18 cellular contexts compared by ENCODE assay signal in the genomic region with DNA sequence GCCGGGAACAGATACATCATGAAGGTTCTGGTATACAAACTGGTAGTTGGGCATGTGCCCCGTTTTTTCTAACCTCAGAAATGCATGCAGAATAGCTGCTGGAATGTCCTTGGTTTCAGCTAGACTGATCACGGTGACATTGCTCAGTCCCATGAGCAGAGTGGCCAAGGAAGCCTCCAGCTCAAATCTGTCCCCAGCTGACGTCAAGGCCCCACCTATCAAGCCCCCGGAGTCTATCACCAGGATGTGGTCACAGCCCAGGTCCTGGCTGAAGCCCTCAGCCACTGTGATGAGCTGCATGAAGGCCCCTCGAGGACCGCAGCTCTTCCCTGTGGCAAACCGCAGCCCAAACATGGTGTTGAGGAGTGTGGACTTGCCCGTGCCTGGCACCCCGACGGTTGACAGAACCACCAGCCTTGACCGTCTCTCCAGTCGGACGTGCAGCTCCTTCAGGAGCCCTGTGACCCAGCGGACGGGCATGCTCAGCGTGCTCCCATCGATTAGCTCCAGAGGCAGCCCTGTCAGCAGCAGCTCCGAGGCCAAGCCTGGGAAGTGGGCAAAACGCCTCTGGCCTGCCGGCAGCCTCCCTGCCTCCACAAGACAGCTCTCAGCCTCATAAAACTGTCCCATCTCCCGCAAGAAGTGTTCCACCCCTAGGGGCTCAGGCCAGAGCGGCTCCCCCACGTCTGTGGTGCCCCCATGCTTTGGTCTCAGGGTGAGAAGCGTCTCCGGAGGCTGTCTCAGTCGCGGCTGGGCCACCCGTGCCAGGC. TPM values are rescaled to one million over a fixed set of nuclear protein-coding genes. Genes with fewer than 3 reads are reported as not detected.
DNase-seq lines count a peak whose midpoint lies in the region; ATAC-seq and TF ChIP-seq lines count a peak whose summit lies in the region.
"Had no signal": no experiment of that assay in that cellular context is flagged by ENCODE, and none has a peak within 500 bp of the region (broad histone marks: within the 10 kb centered on the region; RNA-seq: fewer than 3 reads in every experiment).

No MANE protein-coding gene starts in this region.

- no peaks in the 10 kb centered on the region for H3K9me3 Mint-ChIP-seq in endothelial cell (ENCODE audit: unreplicated experiment)
- H3K9me3 Mint-ChIP-seq: CD8-positive, alpha-beta T cell; H9; IgD-negative memory B cell had no signal

- peaks cover 17% of the 10 kb centered on the region for H3K4me1 Mint-ChIP-seq in endothelial cell (ENCODE audit: unreplicated experiment)

- peaks cover 62% of the 10 kb centered on the region for H3K36me3 ChIP-seq in DOHH2 (ENCODE audit: control insufficient read depth, low read length)
- H3K36me3 ChIP-seq in skeletal muscle tissue (ENCODE audit: control insufficient read depth in 3 of 3, insufficient read depth in 3 of 3, low read length in 3 of 3): peaks cover 42 to 55% (median 50%) of the 10 kb centered on the region in 3 donors

- no peaks in the 10 kb centered on the region for H3K9me2 ChIP-seq in DOHH2 (replicated peaks; ENCODE audit: control insufficient read depth, low read length)

- peak overlapping the region; percentile 45 for H3K4me3 ChIP-seq in DOHH2 (ENCODE audit: low read length)
- no peak overlapping the region for H3K4me3 ChIP-seq in NB4 (ENCODE audit: low read depth, low read length)
- H3K4me3 ChIP-seq in skeletal muscle tissue (ENCODE audit: low read length in 3 of 3): peak overlapping the region; percentile 11 to 60 (median 58)
- H3K4me3 ChIP-seq: GM12878 had no signal

- H3K4me3 Mint-ChIP-seq in endothelial cell (ENCODE audit: unreplicated experiment): peak overlapping the region; percentile 47
- H3K4me3 Mint-ChIP-seq: CD8-positive, alpha-beta T cell; H9 had no signal

- no peaks in the 10 kb centered on the region for H3F3A ChIP-seq in DOHH2 (ENCODE audit: control insufficient read depth, insufficient read depth)

- H3K27me3 ChIP-seq in DOHH2 (ENCODE audit: control insufficient read depth, low read length): no peaks in the 10 kb centered on the region
- no peaks in the 10 kb centered on the region for H3K27me3 ChIP-seq in skeletal muscle tissue (ENCODE audit: control insufficient read depth in 3 of 3, insufficient read depth in 3 of 3, low read length in 3 of 3)

- no peak for TF ChIP-seq CTCF in DOHH2 (IDR thresholded peaks at IDR 0.05; ENCODE audit: low read depth, low read length, poor library complexity, severe bottlenecking)
- no peak for TF ChIP-seq CTCF in NB4 (IDR thresholded peaks at IDR 0.05; ENCODE audit: low read depth, low read length)
- TF ChIP-seq CTCF in endothelial cell (IDR thresholded peaks at IDR 0.05; ENCODE audit: unreplicated experiment): no peak

- peaks cover 5% of the 10 kb centered on the region for H3K79me2 ChIP-seq in DOHH2 (ENCODE audit: control insufficient read depth, low read length)

- H3K27ac Mint-ChIP-seq in endothelial cell (ENCODE audit: unreplicated experiment): no peak overlapping the region
- H3K27ac Mint-ChIP-seq: CD8-positive, alpha-beta T cell had no signal

- H3K27ac ChIP-seq in DOHH2 (ENCODE audit: low read depth, low read length) (peak overlapping the region; percentile 40), skeletal muscle tissue (ENCODE audit: low read depth, low read length) (peak overlapping the region; percentile 90)

- DNase-seq in NB4 (ENCODE audit: low read depth): peak; percentile 93
- DNase-seq in endothelial cell (ENCODE audit: low spot score): no peak
- no peak for DNase-seq in HPDE6-E6E7 (ENCODE audit: extremely low spot score)
- no peak for DNase-seq in amygdala (lab: John Stamatoyannopoulos, UW)
- DNase-seq: CD8-positive, alpha-beta T cell; DMS79; H9; NCI-H1417 treated with DMSO at 0.1 percent for 48 hours; NCI-H2029; NCI-H2171 treated with DMSO at 0.1 percent for 48 hours; NCI-H510A; NCI-H82; Right ventricle myocardium superior had no signal

- H3K4me1 ChIP-seq in DOHH2 (ENCODE audit: control insufficient read depth, low read length) (peaks cover 24% of the 10 kb centered on the region), skeletal muscle tissue (ENCODE audit: control insufficient read depth in 3 of 3, insufficient read depth in 3 of 3, low read length in 3 of 3) (peaks cover 48 to 58% (median 50%) of the 10 kb centered on the region in 3 donors)

- peaks cover 6% of the 10 kb centered on the region; the same call in 1 of the 2 replicates for H4K20me1 ChIP-seq in DOHH2 (ENCODE audit: control insufficient read depth, insufficient read depth, low read depth, low read length)

- peaks cover 11% of the 10 kb centered on the region for H3K27me3 Mint-ChIP-seq in endothelial cell (ENCODE audit: unreplicated experiment)
- H3K27me3 Mint-ChIP-seq: IgD-negative memory B cell had no signal

- H3K9me3 ChIP-seq in DOHH2 (ENCODE audit: control insufficient read depth, insufficient read depth, low read length) (no peaks in the 10 kb centered on the region), skeletal muscle tissue (ENCODE audit: control insufficient read depth in 3 of 3, low read length in 3 of 3) (no peaks in the 10 kb centered on the region)

- no peak for ATAC-seq in HG03108 (IDR thresholded peaks at IDR 0.05; ENCODE audit: unreplicated experiment)
- ATAC-seq: CD8-positive, alpha-beta T cell had no signal

- H3K4me2 ChIP-seq in DOHH2 (ENCODE audit: low read length): peak overlapping the region; percentile 67

- TF ChIP-seq POLR2A in NB4 (IDR thresholded peaks at IDR 0.05; ENCODE audit: extremely low read depth, insufficient read length): no peak

- peak overlapping the region; percentile 16 to 73 (median 65) for H3K9ac ChIP-seq in skeletal muscle tissue (ENCODE audit: low read depth in 1 of 3, low read length in 3 of 3)

- peaks cover 18% of the 10 kb centered on the region for H3K36me3 Mint-ChIP-seq in endothelial cell (ENCODE audit: low read depth, unreplicated experiment)

RNA-seq across cellular contexts. Expression of a gene that starts 7.8 kb away (rescaled TPM):
- total RNA-seq in endothelial cell (ENCODE audit: unreplicated experiment) (51.8 TPM), skeletal muscle tissue (55.8 TPM)

RNA-seq across cellular contexts. Expression of a gene that starts 29.2 kb away (rescaled TPM):
- total RNA-seq in endothelial cell (ENCODE audit: unreplicated experiment) (13.0 TPM), skeletal muscle tissue (28.2 TPM)

RNA-seq across cellular contexts. Expression of a gene that starts 49.1 kb away (rescaled TPM):
- 9.3 TPM for total RNA-seq in endothelial cell (ENCODE audit: unreplicated experiment)
- total RNA-seq in skeletal muscle tissue: 8.9 TPM
